31 cellular contexts compared by ENCODE assay signal in the genomic region with DNA sequence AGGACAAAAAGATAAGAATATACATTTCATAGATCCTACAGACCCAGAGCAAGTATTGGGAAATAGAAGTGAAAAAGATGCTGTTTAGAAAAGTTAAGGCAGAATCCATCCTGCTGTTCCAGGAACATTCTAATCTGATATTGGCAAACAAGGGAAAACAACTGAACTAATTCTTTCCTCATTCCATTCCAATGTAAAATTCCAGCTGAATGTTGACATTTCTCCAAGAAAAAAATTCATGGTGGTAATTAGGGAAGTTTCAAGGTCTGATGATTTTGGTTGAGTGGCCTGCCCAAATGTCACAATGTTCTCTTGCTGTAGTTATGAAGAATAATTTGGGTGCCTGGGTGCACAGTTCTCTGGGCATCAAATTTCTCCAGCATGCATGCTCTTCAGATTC. TPM values are rescaled to one million over a fixed set of nuclear protein-coding genes. Genes with fewer than 3 reads are reported as not detected.
"Had no signal": no experiment of that assay in that cellular context is flagged by ENCODE, and none has a peak within 500 bp of the region (broad histone marks: within the 10 kb centered on the region; RNA-seq: fewer than 3 reads in every experiment).

No MANE protein-coding gene starts in this region.

- DNase-seq: activated CD4-positive, alpha-beta T cell treated with anti-CD3 and anti-CD28 coated beads for 48 hours; activated CD4-positive, alpha-beta T cell treated with anti-CD3 and anti-CD28 coated beads, Interleukin-2, amount 50 U/mL, for 4 hours; activated CD4-positive, CD25-positive, alpha-beta regulatory T cell treated with anti-CD3 and anti-CD28 coated beads, Interleukin-2, amount 50 U/mL, for 72 hours; activated CD8-positive, alpha-beta memory T cell treated with anti-CD3 and anti-CD28 coated beads, Interleukin-2, amount 50 U/mL, for 48 hours; activated CD8-positive, alpha-beta T cell treated with anti-CD3 and anti-CD28 coated beads, Interleukin-2, amount 10 ng/mL, durations not matched to agents 7 days and 5 days; activated effector memory CD4-positive, alpha-beta T cell treated with Interleukin-2 at 50 U/mL for 16 hours; activated naive CD4-positive, alpha-beta T cell; activated naive CD8-positive, alpha-beta T cell treated with anti-CD3 and anti-CD28 coated beads, Interleukin-2, amount 50 U/mL, for 24 hours; activated T-cell treated with anti-CD3 and anti-CD28 coated beads, Interleukin-2, amount 50 U/mL, for 1 hour; amygdala; brain microvascular endothelial cell; caudate nucleus; NCI-H1092; NCI-H1417; NCI-H1930; NCI-H345; NCI-H510A; NCI-H526 treated with DMSO at 0.1 percent for 48 hours; NCI-H82; NK-92 treated with Interleukin-12 subunit alpha and Interleukin-12 subunit beta, amount 100 ng/mL, for 24 hours; OCI-M1; RPMI8226; SHP77; T-helper 17 cell; T-helper 9 cell had no signal

- H3K27ac ChIP-seq: brain microvascular endothelial cell, KMS-11, SJSA1 had no signal

- ATAC-seq: activated CD8-positive, alpha-beta T cell treated with anti-CD3 and anti-CD28 coated beads, Interleukin-2, amount 10 ng/mL, durations not matched to agents 7 days and 5 days; activated naive CD8-positive, alpha-beta T cell treated with anti-CD3 and anti-CD28 coated beads, Interleukin-2, amount 50 U/mL, for 24 hours; Panc1; T-helper 17 cell; WTC11 had no signal

- H3K4me1 ChIP-seq: SJSA1 had no signal

- H3K36me3 ChIP-seq: brain microvascular endothelial cell, SJSA1 had no signal

- H3K27me3 ChIP-seq: brain microvascular endothelial cell, SJSA1 had no signal

- H3K4me3 ChIP-seq: SJSA1 had no signal

RNA-seq across cellular contexts. Expression of gene PIP, which starts 15.2 kb away (rescaled TPM):
- total RNA-seq: activated CD8-positive, alpha-beta T cell treated with anti-CD3 and anti-CD28 coated beads, Interleukin-2, amount 10 ng/mL, durations not matched to agents 7 days and 5 days; astrocyte; MCF 10A; SJSA1; T-helper 17 cell; WTC11 had no signal

RNA-seq across cellular contexts. Expression of gene TAS2R39, which starts 36.1 kb away (rescaled TPM):
- total RNA-seq: activated CD8-positive, alpha-beta T cell treated with anti-CD3 and anti-CD28 coated beads, Interleukin-2, amount 10 ng/mL, durations not matched to agents 7 days and 5 days; astrocyte; MCF 10A; SJSA1; T-helper 17 cell; WTC11 had no signal
